In genomic region chr2:30588891-30589495, GRCh38 we compare ENCODE assay signal across 25 cellular contexts.
A peak's percentile ranks its signal among the peaks of the same experiment; 100 is the strongest.
DNase-seq lines count a peak whose midpoint lies in the region; ATAC-seq, FAIRE-seq and TF ChIP-seq lines count a peak whose summit lies in the region.
"Had no signal": no experiment of that assay in that cellular context is flagged by ENCODE, and none has a peak within 500 bp of the region (broad histone marks: within the 10 kb centered on the region; RNA-seq: fewer than 3 reads in every experiment).

No MANE protein-coding gene starts in this region.

- H3K27ac Mint-ChIP-seq in osteocyte (ENCODE audit: unreplicated experiment): no peak overlapping the region
- H3K27ac Mint-ChIP-seq: GM23338 had no signal

- H3K9ac ChIP-seq in adipocyte (ENCODE audit: low read length): no peak overlapping the region

- TF ChIP-seq CTCF in cardiac muscle cell (IDR thresholded peaks at IDR 0.05; ENCODE audit: low read depth, low read length): no peak
- no peak for TF ChIP-seq CTCF in D721Med (IDR thresholded peaks at IDR 0.05; ENCODE audit: insufficient read depth, missing control alignments)
- TF ChIP-seq CTCF in fibroblast of pulmonary artery (IDR thresholded peaks at IDR 0.05; ENCODE audit: low read length, missing control alignments): no peak
- TF ChIP-seq CTCF in osteocyte (IDR thresholded peaks at IDR 0.05): no peak

- no peak for ATAC-seq in Right ventricle myocardium superior (ENCODE audit: poor library complexity)
- ATAC-seq: GM12878, GM23338 had no signal

- H3K4me3 Mint-ChIP-seq in osteocyte (ENCODE audit: unreplicated experiment): no peak overlapping the region
- H3K4me3 Mint-ChIP-seq: GM23338, H9 had no signal

- H3K9me3 Mint-ChIP-seq in osteocyte (ENCODE audit: unreplicated experiment): no peaks in the 10 kb centered on the region
- H3K9me3 Mint-ChIP-seq: GM23338, H9 had no signal

- H3K4me1 Mint-ChIP-seq in osteocyte (ENCODE audit: unreplicated experiment): peaks cover 13% of the 10 kb centered on the region
- H3K4me1 Mint-ChIP-seq: GM23338 had no signal

- no peaks in the 10 kb centered on the region for H3K27me3 Mint-ChIP-seq in osteocyte (ENCODE audit: unreplicated experiment)

- H3K36me3 ChIP-seq in cardiac muscle cell: peaks cover 3% of the 10 kb centered on the region
- H3K36me3 ChIP-seq in adipocyte (ENCODE audit: control insufficient read depth, insufficient read depth, low read length, severe bottlenecking): no peaks in the 10 kb centered on the region

- H3K4me1 ChIP-seq in cardiac muscle cell (ENCODE audit: low read depth): peaks cover 18% of the 10 kb centered on the region
- peaks cover 12% of the 10 kb centered on the region for H3K4me1 ChIP-seq in adipocyte (ENCODE audit: control insufficient read depth, insufficient read depth, low read length)
- H3K4me1 ChIP-seq: SJCRH30 had no signal

- H3K9me3 ChIP-seq in cardiac muscle cell (ENCODE audit: low read depth) (no peaks in the 10 kb centered on the region), adipocyte (ENCODE audit: control insufficient read depth, low read length) (no peaks in the 10 kb centered on the region)
- H3K9me3 ChIP-seq: SJCRH30 had no signal

- peak; percentile 16 for FAIRE-seq in D721Med (lab: Jason Lieb, UNC)
- FAIRE-seq: G401.6, GM12878, HTR-8/SVneo, RCC 7860 had no signal

- no peak overlapping the region for H3K4me3 ChIP-seq in cardiac muscle cell
- H3K4me3 ChIP-seq in adipocyte (ENCODE audit: low read length): no peak overlapping the region
- no peak overlapping the region for H3K4me3 ChIP-seq in fibroblast of pulmonary artery (replicated peaks; ENCODE audit: low read depth, low read length)
- H3K4me3 ChIP-seq: GM12878, GM23338, SJCRH30 had no signal

- peak overlapping the region; percentile 1 for H3K27ac ChIP-seq in cardiac muscle cell
- H3K27ac ChIP-seq: SJCRH30 had no signal

- H3K27me3 ChIP-seq in cardiac muscle cell (no peaks in the 10 kb centered on the region), adipocyte (replicated peaks; ENCODE audit: control insufficient read depth, insufficient read depth, low read length) (no peaks in the 10 kb centered on the region)
- H3K27me3 ChIP-seq: SJCRH30 had no signal

- DNase-seq in cardiac muscle cell (ENCODE audit: low read depth in 1 of 2, low spot score in 1 of 2) (no peak), Right ventricle myocardium superior (no peak), D721Med (ENCODE audit: insufficient read length, low spot score) (no peak), adipocyte (ENCODE audit: low read depth) (peak; percentile 3), fibroblast of pulmonary artery (ENCODE audit: low read depth) (peak; percentile 8), osteocyte (ENCODE audit: extremely low spot score, unreplicated experiment) (no peak), NCI-H1436 (lab: John Stamatoyannopoulos, UW) (no peak), DMS53 treated with DMSO at 0.1 percent for 48 hours (lab: John Stamatoyannopoulos, UW; ENCODE audit: unreplicated experiment) (no peak)
- DNase-seq: 8988T, Calu3, DMS153, H9, KBM-7, MV-4-11, NCI-H1105, NCI-H2029, NCI-H446, NCI-H524 treated with DMSO at 0.1 percent for 48 hours, NCI-H774, SJCRH30 had no signal

- H3K36me3 Mint-ChIP-seq in osteocyte (ENCODE audit: unreplicated experiment): peaks cover 5% of the 10 kb centered on the region

- intact Hi-C loops in Right ventricle myocardium superior (cut with DNase I): no loop called here

Comparison
In these comparisons a context has a peak if more than half of its experiments do, and no peak if none do; other contexts are left out.
1. DNase-seq: peak in adipocyte (single experiment) and fibroblast of pulmonary artery (single experiment); none in cardiac muscle cell (0 of 2), Right ventricle myocardium superior (single experiment), D721Med (single experiment), osteocyte (single experiment), NCI-H1436 (single experiment) and DMS53 treated with DMSO at 0.1 percent for 48 hours (single experiment).